10 cellular contexts compared by ENCODE assay signal in genomic region chr1:67367370-67368345, GRCh38. TPM values are rescaled to one million over a fixed set of nuclear protein-coding genes. Genes with fewer than 3 reads are reported as not detected.
DNase-seq lines count a peak whose midpoint lies in the region; ATAC-seq and TF ChIP-seq lines count a peak whose summit lies in the region.
"Had no signal": no experiment of that assay in that cellular context is flagged by ENCODE, and none has a peak within 500 bp of the region (broad histone marks: within the 10 kb centered on the region; RNA-seq: fewer than 3 reads in every experiment).

No MANE protein-coding gene starts in this region.

- intact Hi-C loops in sigmoid colon (cut with DNase I), result no loop called here

- no peaks in the 10 kb centered on the region for H3K27me3 Mint-ChIP-seq in T-helper 2 cell treated with Interferon-gamma antibody and Interleukin-4, amounts not matched to agents 5 μg/mL and 100 μg/mL, for 36 hours (ENCODE audit: low read depth)
- H3K27me3 Mint-ChIP-seq in T-helper 17 cell, result no peaks in the 10 kb centered on the region

- no peaks in the 10 kb centered on the region for H3K4me1 Mint-ChIP-seq in T-helper 2 cell treated with Interferon-gamma antibody and Interleukin-4, amounts not matched to agents 5 μg/mL and 100 μg/mL, for 36 hours (ENCODE audit: low read depth)
- peaks cover under 1% of the 10 kb centered on the region for H3K4me1 Mint-ChIP-seq in T-helper 17 cell

- H3K4me1 ChIP-seq in sigmoid colon, result no peaks in the 10 kb centered on the region

- peak overlapping the region; percentile 16 for H3K27ac Mint-ChIP-seq in T-helper 2 cell treated with Interferon-gamma antibody and Interleukin-4, amounts not matched to agents 5 μg/mL and 100 μg/mL, for 36 hours
- no peak overlapping the region for H3K27ac Mint-ChIP-seq in T-helper 17 cell

- no peaks in the 10 kb centered on the region for H3K9me3 Mint-ChIP-seq in T-helper 2 cell treated with Interferon-gamma antibody and Interleukin-4, amounts not matched to agents 5 μg/mL and 100 μg/mL, for 36 hours

- TF ChIP-seq POLR2A in erythroblast (IDR thresholded peaks at IDR 0.05; ENCODE audit: low read length) (no peak), sigmoid colon (IDR thresholded peaks at IDR 0.05) (no peak)

- 38 to 62% methylated on average over 8 of the region's 8 CpGs for WGBS in sigmoid colon, 2 donors

- ATAC-seq in T-helper 17 cell, result no peak
- no peak for ATAC-seq in HG03159 (IDR thresholded peaks at IDR 0.05; ENCODE audit: unreplicated experiment)

- H3K27ac ChIP-seq in sigmoid colon, result no peak overlapping the region
- H3K27ac ChIP-seq: epithelial cell of prostate had no signal

- TF ChIP-seq EP300 in sigmoid colon (IDR thresholded peaks at IDR 0.05), result no peak

- H3K36me3 ChIP-seq in sigmoid colon, result no peaks in the 10 kb centered on the region

- H3K4me3 ChIP-seq in sigmoid colon, result no peak overlapping the region

- TF ChIP-seq CTCF in sigmoid colon (IDR thresholded peaks at IDR 0.05), result no peak

- no peak for DNase-seq in T-helper 2 cell treated with Interferon-gamma antibody and Interleukin-4, amounts not matched to agents 5 μg/mL and 100 μg/mL, for 36 hours (ENCODE audit: low spot score)
- DNase-seq in T-helper 2 cell (no peak), NCI-H345 treated with DMSO at 0.1 percent for 48 hours (lab: John Stamatoyannopoulos, UW; ENCODE audit: unreplicated experiment) (peak; percentile 80), erythroblast (lab: John Stamatoyannopoulos, UW) (peak; percentile 53 to 55), sigmoid colon (peak; percentile 67), T-helper 17 cell (no peak), A172 (ENCODE audit: low spot score) (no peak)

- no peak overlapping the region for H3K4me3 Mint-ChIP-seq in T-helper 2 cell treated with Interferon-gamma antibody and Interleukin-4, amounts not matched to agents 5 μg/mL and 100 μg/mL, for 36 hours
- no peak overlapping the region for H3K4me3 Mint-ChIP-seq in T-helper 17 cell

- H3K9me3 ChIP-seq in sigmoid colon (no peaks in the 10 kb centered on the region), T-helper 17 cell (ENCODE audit: control insufficient read depth, low read length, poor library complexity, severe bottlenecking) (no peaks in the 10 kb centered on the region)

- H3K27me3 ChIP-seq in sigmoid colon, result no peaks in the 10 kb centered on the region

- peaks cover 37% of the 10 kb centered on the region for H3K36me3 Mint-ChIP-seq in T-helper 2 cell treated with Interferon-gamma antibody and Interleukin-4, amounts not matched to agents 5 μg/mL and 100 μg/mL, for 36 hours (ENCODE audit: low read depth)
- no peaks in the 10 kb centered on the region for H3K36me3 Mint-ChIP-seq in T-helper 17 cell (ENCODE audit: low read depth)

RNA-seq across cellular contexts. Expression of gene IL12RB2, which starts 60.0 kb away (rescaled TPM):
- total RNA-seq in sigmoid colon (1 to 10 TPM in 2 of 4 donors, under 1 TPM in 1, not detected in 1; 0.99 to 2.1 (median 1.5) TPM), T-helper 17 cell (1 to 10 TPM; 2.1 to 3.4 TPM)
- polyA plus RNA-seq in sigmoid colon, result 1 to 10 TPM in 1 of 3 donors, not detected in 2; 1.1 TPM
- not detected in 2 replicates for total RNA-seq in A172 (2014; rRNA removed; shearing (Covaris generic))
- total RNA-seq: OCI-LY7 had no signal

Comparison
In these comparisons a context has a peak if more than half of its experiments do, and no peak if none do; other contexts are left out.
1. DNase-seq: peak in NCI-H345 treated with DMSO at 0.1 percent for 48 hours (single experiment), erythroblast (2 of 2) and sigmoid colon (single experiment); none in T-helper 2 cell treated with Interferon-gamma antibody and Interleukin-4, amounts not matched to agents 5 μg/mL and 100 μg/mL, for 36 hours (single experiment), T-helper 2 cell (0 of 5), T-helper 17 cell (0 of 3) and A172 (single experiment).